Comparison of ENCODE assay signal across 8 cellular contexts in genomic region chr11:118659314-118659939, GRCh38. TPM values are rescaled to one million over a fixed set of nuclear protein-coding genes. Genes with fewer than 3 reads are reported as not detected.
DNase-seq lines count a peak whose midpoint lies in the region; ATAC-seq and TF ChIP-seq lines count a peak whose summit lies in the region.

No MANE protein-coding gene starts in this region.

- peaks cover 1% of the 10 kb centered on the region for H3K79me1 ChIP-seq in neuronal stem cell (ENCODE audit: low read depth, low read length)

- intact Hi-C loops in CD8-positive, alpha-beta T cell (cut with DNase I, micrococcal nuclease), result loop anchor here (1.0 to 2.0 kb wide), 4 partner anchors 64 to 515 kb away; partner anchors contain the start of gene UPK2 (in 2 of the 2)
- intact Hi-C loops in stomach (cut with DNase I; ENCODE audit: low total_unique reads), result loop anchor here (5.0 kb wide), 1 partner anchor 52 kb away; the partner anchor contains the start of gene PHLDB1

- no peak overlapping the region for H3K4me3 Mint-ChIP-seq in CD8-positive, alpha-beta T cell

- peaks cover 12% of the 10 kb centered on the region for H3K4me1 ChIP-seq in CD8-positive, alpha-beta T cell (ENCODE audit: insufficient read depth, low read length)
- H3K4me1 ChIP-seq in MM.1S (ENCODE audit: low read length), result no peaks in the 10 kb centered on the region
- H3K4me1 ChIP-seq in RWPE2 (ENCODE audit: insufficient read depth, poor library complexity, severe bottlenecking), result no peaks in the 10 kb centered on the region
- peaks cover 25 to 26% of the 10 kb centered on the region in 2 donors for H3K4me1 ChIP-seq in neuronal stem cell (ENCODE audit: control insufficient read depth in 2 of 2, insufficient read depth in 1 of 2, low read depth in 1 of 2, low read length in 2 of 2)
- peaks cover 8 to 16% (median 14%) of the 10 kb centered on the region in 4 donors for H3K4me1 ChIP-seq in stomach

- POLR2A ChIA-PET in CD8-positive, alpha-beta T cell (lab: Charles Lee), result no interaction called here

- peak overlapping the region; percentile 73 for H3K18ac ChIP-seq in neuronal stem cell (ENCODE audit: low read length)

- peak; percentile 100 for ATAC-seq in CD8-positive, alpha-beta T cell
- ATAC-seq in GM21529 (IDR thresholded peaks at IDR 0.05; ENCODE audit: unreplicated experiment) (peak; percentile 87), RWPE2 (ENCODE audit: low read depth) (peak; percentile 72)

- no peaks in the 10 kb centered on the region for H3K9me3 ChIP-seq in CD8-positive, alpha-beta T cell (ENCODE audit: low read length)
- H3K9me3 ChIP-seq in MM.1S (replicated peaks; ENCODE audit: insufficient read depth, low read length), result no peaks in the 10 kb centered on the region
- H3K9me3 ChIP-seq in RWPE2 (ENCODE audit: severe bottlenecking), result no peaks in the 10 kb centered on the region
- no peaks in the 10 kb centered on the region for H3K9me3 ChIP-seq in neuronal stem cell (replicated peaks in 1 of 2; ENCODE audit: control insufficient read depth in 2 of 2, insufficient read depth in 1 of 2, low read depth in 1 of 2, low read length in 2 of 2)
- no peaks in the 10 kb centered on the region for H3K9me3 ChIP-seq in stomach

- H2BK12ac ChIP-seq in neuronal stem cell (ENCODE audit: low read length), result no peak overlapping the region

- H3K4me1 Mint-ChIP-seq in CD8-positive, alpha-beta T cell (ENCODE audit: low read depth), result peaks cover 7% of the 10 kb centered on the region

- H3K4me2 ChIP-seq in MM.1S (ENCODE audit: low read depth, low read length) (peak overlapping the region; percentile 25; the same call in 1 of the 2 replicates), neuronal stem cell (ENCODE audit: insufficient read depth, low read length, poor library complexity, severe bottlenecking) (no peak overlapping the region)

- H3K9ac ChIP-seq in MM.1S (ENCODE audit: low read length), result no peak overlapping the region
- H3K9ac ChIP-seq in neuronal stem cell (ENCODE audit: low read depth, low read length, poor library complexity), result no peak overlapping the region

- no peak overlapping the region for H3K23ac ChIP-seq in neuronal stem cell (ENCODE audit: low read depth, low read length, poor library complexity)

- H3F3A ChIP-seq in MM.1S (ENCODE audit: insufficient read depth, low read length), result no peaks in the 10 kb centered on the region

- H3K79me2 ChIP-seq in MM.1S (ENCODE audit: low read length), result no peaks in the 10 kb centered on the region

- H2BK5ac ChIP-seq in neuronal stem cell (ENCODE audit: low read length), result no peak overlapping the region

- H4K20me1 ChIP-seq in MM.1S (ENCODE audit: insufficient read depth, low read length), result no peaks in the 10 kb centered on the region

- H3K4ac ChIP-seq in neuronal stem cell (ENCODE audit: low read length), result no peak overlapping the region

- TF ChIP-seq EP300 in stomach (IDR thresholded peaks at IDR 0.05), result no peak

- CTCF ChIA-PET in CD8-positive, alpha-beta T cell (lab: Charles Lee), result interaction anchor here (0.6 to 3.3 kb wide), 16 partner anchors 9 to 515 kb away, joined by 3 to 24 read pairs (median 4); partner anchors contain the start of gene UPK2

- H3K36me3 ChIP-seq in CD8-positive, alpha-beta T cell (ENCODE audit: insufficient read depth, low read length), result no peaks in the 10 kb centered on the region
- H3K36me3 ChIP-seq in MM.1S (replicated peaks; ENCODE audit: insufficient read depth, low read length) (no peaks in the 10 kb centered on the region), RWPE2 (ENCODE audit: low read depth) (peaks cover 16% of the 10 kb centered on the region), neuronal stem cell (replicated peaks in 1 of 2; ENCODE audit: control insufficient read depth in 2 of 2, insufficient read depth in 2 of 2, low read length in 2 of 2) (peaks cover 20 to 47% of the 10 kb centered on the region in 2 donors), stomach (peaks cover 3 to 38% (median 37%) of the 10 kb centered on the region in 4 donors)

- H3K27ac ChIP-seq in CD8-positive, alpha-beta T cell (ENCODE audit: low read depth, low read length), result no peak overlapping the region
- no peak overlapping the region for H3K27ac ChIP-seq in MM.1S (ENCODE audit: low read length)
- peak overlapping the region; percentile 47 for H3K27ac ChIP-seq in RWPE2 (ENCODE audit: poor library complexity, severe bottlenecking)
- no peak overlapping the region for H3K27ac ChIP-seq in neuronal stem cell (replicated peaks; ENCODE audit: low read length)
- H3K27ac ChIP-seq in stomach, result peak overlapping the region in 4 of 5 donors; percentile 35 to 61 (median 55)

- peaks cover 3% of the 10 kb centered on the region for H3K27me3 Mint-ChIP-seq in CD8-positive, alpha-beta T cell (ENCODE audit: low read depth)

- no peak overlapping the region for H3K4me3 ChIP-seq in CD8-positive, alpha-beta T cell (ENCODE audit: low read depth, low read length)
- H3K4me3 ChIP-seq in MM.1S (ENCODE audit: low read length) (no peak overlapping the region), RWPE2 (ENCODE audit: severe bottlenecking) (no peak overlapping the region), fibroblast of villous mesenchyme (ENCODE audit: low read depth, low read length) (no peak overlapping the region), neuronal stem cell (ENCODE audit: low read length in 2 of 2) (no peak overlapping the region), stomach (no peak overlapping the region)

- no peaks in the 10 kb centered on the region for H3K9me2 ChIP-seq in MM.1S (replicated peaks; ENCODE audit: insufficient read depth, low read length)

- H2BK15ac ChIP-seq in neuronal stem cell (ENCODE audit: low read length), result no peak overlapping the region

- peak overlapping the region; percentile 60 for H2AK5ac ChIP-seq in neuronal stem cell (ENCODE audit: low read depth, low read length)

- H2BK120ac ChIP-seq in neuronal stem cell (ENCODE audit: low read depth, low read length), result no peak overlapping the region

- H3K27me3 ChIP-seq in CD8-positive, alpha-beta T cell (ENCODE audit: insufficient read depth, low read length), result no peaks in the 10 kb centered on the region
- no peaks in the 10 kb centered on the region for H3K27me3 ChIP-seq in MM.1S (replicated peaks; ENCODE audit: insufficient read depth, low read length)
- no peaks in the 10 kb centered on the region for H3K27me3 ChIP-seq in RWPE2 (ENCODE audit: insufficient read depth, poor library complexity, severe bottlenecking)
- H3K27me3 ChIP-seq in neuronal stem cell (ENCODE audit: control insufficient read depth in 3 of 3, insufficient read depth in 3 of 3, low read depth in 1 of 3, low read length in 3 of 3), result no peaks in the 10 kb centered on the region
- H3K27me3 ChIP-seq in stomach, result peaks cover 0 to 6% (median 0%) of the 10 kb centered on the region in 3 donors

- H3K27ac Mint-ChIP-seq in CD8-positive, alpha-beta T cell, result no peak overlapping the region

- H3K14ac ChIP-seq in neuronal stem cell (ENCODE audit: low read length), result peak overlapping the region; percentile 39

- TF ChIP-seq CTCF in CD8-positive, alpha-beta T cell (IDR thresholded peaks at IDR 0.05), result peak; percentile 99
- TF ChIP-seq CTCF in MM.1S (IDR thresholded peaks at IDR 0.05; ENCODE audit: low read length), result peak; percentile 98
- TF ChIP-seq CTCF in RWPE2 (IDR thresholded peaks at IDR 0.05; ENCODE audit: poor library complexity, severe bottlenecking), result peak; percentile 95
- peak; percentile 97 for TF ChIP-seq CTCF in fibroblast of villous mesenchyme (IDR thresholded peaks at IDR 0.05; ENCODE audit: insufficient read depth, low read depth, low read length)
- peak in 5 of 7 experiments; percentile 94 to 98 (median 95) for TF ChIP-seq CTCF in stomach (IDR thresholded peaks at IDR 0.05)

- no peak for TF ChIP-seq POLR2A in stomach (IDR thresholded peaks at IDR 0.05)

- H3K36me3 Mint-ChIP-seq in CD8-positive, alpha-beta T cell, result no peaks in the 10 kb centered on the region

- DNase-seq in CD8-positive, alpha-beta T cell, result peak; percentile 80 to 92 (median 90)
- DNase-seq in MM.1S (peak; percentile 84), RWPE2 (ENCODE audit: low spot score) (no peak), fibroblast of villous mesenchyme (ENCODE audit: low read depth) (peak; percentile 84), neuronal stem cell (ENCODE audit: low spot score) (peak; percentile 85), stomach (peak; percentile 92)
- DNase-seq in activated effector memory CD4-positive, alpha-beta T cell treated with Interleukin-2 at 50 U/mL for 16 hours, result peak; percentile 74

- no CpG with 5 or more reads among the region's 25 CpGs for WGBS in neuronal stem cell (ENCODE audit: extremely low coverage in 2 of 2, insufficient read length in 2 of 2, insufficient replicate concordance in 1 of 2), 2 donors
- 0 to 20% (median 13%) methylated on average over 7 to 25 of the region's 25 CpGs for WGBS in stomach, 5 donors

- H2AFZ ChIP-seq in MM.1S (ENCODE audit: low read length), result peak overlapping the region; percentile 29
- H2AFZ ChIP-seq in neuronal stem cell (ENCODE audit: low read length), result peak overlapping the region; percentile 7

- H3K9me3 Mint-ChIP-seq in CD8-positive, alpha-beta T cell, result no peaks in the 10 kb centered on the region

- H4K8ac ChIP-seq in neuronal stem cell (ENCODE audit: low read depth, low read length), result no peak overlapping the region

- no peak overlapping the region for H4K91ac ChIP-seq in neuronal stem cell (ENCODE audit: low read depth, low read length, poor library complexity)

RNA-seq across cellular contexts. Expression of gene TREH, which starts 20.0 kb away (rescaled TPM):
- total RNA-seq in CD8-positive, alpha-beta T cell, result not detected
- total RNA-seq in fibroblast of villous mesenchyme, result not detected in 2 replicates
- polyA plus RNA-seq in neuronal stem cell (2013, experiment 1 of 2), result not detected
- polyA plus RNA-seq in neuronal stem cell (2013, experiment 2 of 2), result not detected
- under 1 TPM in 1 of 5 donors, not detected in 4; 0.45 TPM for total RNA-seq in stomach
- polyA plus RNA-seq in stomach, result 1 to 10 TPM in 2 of 3 donors, under 1 TPM in 1; 0.76 to 2.2 (median 1.4) TPM

RNA-seq across cellular contexts. Expression of gene PHLDB1, which starts 52.0 kb away (rescaled TPM):
- total RNA-seq in CD8-positive, alpha-beta T cell, result 1 to 10 TPM; 4.3 to 5.9 TPM
- 129 and 132 TPM in 2 replicates for total RNA-seq in fibroblast of villous mesenchyme
- 68.9 TPM for polyA plus RNA-seq in neuronal stem cell (2013, experiment 1 of 2)
- polyA plus RNA-seq in neuronal stem cell (2013, experiment 2 of 2), result 69.2 TPM
- total RNA-seq in stomach, result 100 to 1,000 TPM in 1 of 5 donors, 10 to 100 TPM in 4; 34.4 to 291 (median 50.2) TPM
- polyA plus RNA-seq in stomach, result 10 to 100 TPM; 28.4 to 43.1 (median 39.7) TPM

Comparison
In these comparisons a context has a peak if more than half of its experiments do, and no peak if none do; other contexts are left out.
1. H3K27ac ChIP-seq: peak in RWPE2 (single experiment) and stomach (4 of 5); none in CD8-positive, alpha-beta T cell (single experiment), MM.1S (single experiment) and neuronal stem cell (single experiment).
2. RNA of gene PHLDB1, which starts 52.0 kb away (total RNA-seq): 129 to 132 TPM in fibroblast of villous mesenchyme and 34.4 to 291 TPM in stomach; 4.3 to 5.9 TPM in CD8-positive, alpha-beta T cell; every median in the first group is over 4 times any median in the second.
3. Peak in every context shown above with its lines, with median percentiles within 50 percentile points of each other: ATAC-seq and CTCF ChIP-seq.